8 cellular contexts compared by ENCODE assay signal in genomic region chr3:121995190-121996137, GRCh38. TPM values are rescaled to one million over a fixed set of nuclear protein-coding genes. Genes with fewer than 3 reads are reported as not detected.
A peak's percentile ranks its signal among the peaks of the same experiment; 100 is the strongest.
DNase-seq lines count a peak whose midpoint lies in the region; ATAC-seq and TF ChIP-seq lines count a peak whose summit lies in the region.

No MANE protein-coding gene starts in this region.

- peak overlapping the region; percentile 75 for H3K27ac ChIP-seq in urinary bladder (ENCODE audit: low read depth)

- no peaks in the 10 kb centered on the region for H3K4me1 ChIP-seq in urinary bladder (ENCODE audit: insufficient read depth)

- WGBS in urinary bladder: 58% methylated on average over 14 of the region's 14 CpGs

- ATAC-seq in GM18858 (IDR thresholded peaks at IDR 0.05; ENCODE audit: unreplicated experiment) (peak; percentile 32), SK-N-SH treated with all-trans-retinoic acid at 6 μM for 48 hours (peak; percentile 92)

- no peaks in the 10 kb centered on the region for H3K36me3 ChIP-seq in urinary bladder (ENCODE audit: insufficient read depth)

- no peak overlapping the region for H3K4me3 ChIP-seq in Jurkat, Clone E6-1 (ENCODE audit: low read length)
- no peak overlapping the region for H3K4me3 ChIP-seq in urinary bladder (ENCODE audit: low read depth, low read length)

- peak; percentile 29 for DNase-seq in COLO668 (lab: John Stamatoyannopoulos, UW; ENCODE audit: unreplicated experiment)
- peak; percentile 44 for DNase-seq in Jurkat, Clone E6-1 (ENCODE audit: low read depth, low spot score)
- peak; percentile 62 for DNase-seq in dermis blood vessel endothelial cell
- peak; percentile 62 to 80 for DNase-seq in lung microvascular endothelial cell (ENCODE audit: low read depth in 2 of 2)
- no peak for DNase-seq in activated gamma-delta T cell (lab: John Stamatoyannopoulos, UW)

TF ChIP-seq in SK-N-SH treated with all-trans-retinoic acid at 6 μM for 48 hours, 23 proteins besides CTCF, POLR2A, EP300 and RAD21:
- TF ChIP-seq PATZ1 (CRISPR knock-in tag; IDR thresholded peaks at IDR 0.05; ENCODE audit: borderline replicate concordance) (no peak), PPARA (CRISPR knock-in tag; IDR thresholded peaks at IDR 0.05; ENCODE audit: borderline replicate concordance) (no peak), ZNF565 (CRISPR knock-in tag; conservative IDR thresholded peaks at IDR 0.05; ENCODE audit: low read depth) (no peak), BACH2 (CRISPR knock-in tag; IDR thresholded peaks at IDR 0.05; ENCODE audit: borderline replicate concordance) (no peak), ZNF70 (CRISPR knock-in tag; IDR thresholded peaks at IDR 0.05) (no peak), OSR1 (CRISPR knock-in tag; IDR thresholded peaks at IDR 0.05) (no peak), TOX (CRISPR knock-in tag; IDR thresholded peaks at IDR 0.05; ENCODE audit: borderline replicate concordance) (no peak), CREB5 (CRISPR knock-in tag; IDR thresholded peaks at IDR 0.05; ENCODE audit: low read depth) (no peak), ZFP3 (CRISPR knock-in tag; IDR thresholded peaks at IDR 0.05) (no peak), SNAI2 (CRISPR knock-in tag; IDR thresholded peaks at IDR 0.05) (no peak), ZNF8 (CRISPR knock-in tag; IDR thresholded peaks at IDR 0.05) (no peak)
TF ChIP-seq in SK-N-SH treated with all-trans-retinoic acid at 6 μM for 48 hours: peak in this region for 0.

RNA-seq across cellular contexts. Expression of gene ILDR1, which starts 26.6 kb away (rescaled TPM):
- not detected for polyA plus RNA-seq in Jurkat, Clone E6-1 (2012; ENCODE audit: insufficient read depth, insufficient read length)
- total RNA-seq in dermis blood vessel endothelial cell (not detected in 2 replicates), lung microvascular endothelial cell (not detected in 2 replicates), urinary bladder (1.2 TPM)
- 1.2 TPM for polyA plus RNA-seq in urinary bladder

RNA-seq across cellular contexts. Expression of gene CD86, which starts 59.7 kb away (rescaled TPM):
- polyA plus RNA-seq in Jurkat, Clone E6-1 (2012; ENCODE audit: insufficient read depth, insufficient read length): not detected
- total RNA-seq in dermis blood vessel endothelial cell: not detected in 2 replicates
- not detected in 2 replicates for total RNA-seq in lung microvascular endothelial cell
- 6.1 TPM for total RNA-seq in urinary bladder
- polyA plus RNA-seq in urinary bladder: 3.4 TPM
